24 cellular contexts compared by ENCODE assay signal in genomic region chr9:88358743-88359142, GRCh38. TPM values are rescaled to one million over a fixed set of nuclear protein-coding genes. Genes with fewer than 3 reads are reported as not detected.
DNase-seq lines count a peak whose midpoint lies in the region; ATAC-seq and TF ChIP-seq lines count a peak whose summit lies in the region.
"Had no signal": no experiment of that assay in that cellular context is flagged by ENCODE, and none has a peak within 500 bp of the region (broad histone marks: within the 10 kb centered on the region; RNA-seq: fewer than 3 reads in every experiment).

No MANE protein-coding gene starts in this region.

- no peak overlapping the region for H3K4me3 ChIP-seq in WERI-Rb-1 (ENCODE audit: low read depth, low read length)
- H3K4me3 ChIP-seq: BLaER1, GM12878 had no signal

- no peak overlapping the region for H3K27ac ChIP-seq in WERI-Rb-1
- H3K27ac ChIP-seq: BLaER1 had no signal

- ATAC-seq in natural killer cell treated with Interleukin-12 subunit alpha and Interleukin-12 subunit beta and Interleukin-15 and Interleukin-18, amount 100 ng/mL, for 72 hours: no peak
- ATAC-seq: GM12878 had no signal

- H3K4me3 Mint-ChIP-seq in immature natural killer cell: peak overlapping the region; percentile 2 to 61 (median 36)
- no peak overlapping the region for H3K4me3 Mint-ChIP-seq in natural killer cell treated with Interleukin-12 subunit alpha and Interleukin-12 subunit beta and Interleukin-15 and Interleukin-18, amount 100 ng/mL, for 72 hours
- H3K4me3 Mint-ChIP-seq: CD14-positive monocyte; CD4-positive, alpha-beta memory T cell; CD4-positive, CD25-positive, alpha-beta regulatory T cell; CD8-positive, alpha-beta memory T cell had no signal

- H3K9me3 Mint-ChIP-seq in immature natural killer cell: peaks cover 0 to 13% (median 10%) of the 10 kb centered on the region in 6 donors
- no peaks in the 10 kb centered on the region for H3K9me3 Mint-ChIP-seq in natural killer cell treated with Interleukin-12 subunit alpha and Interleukin-12 subunit beta and Interleukin-15 and Interleukin-18, amount 100 ng/mL, for 72 hours

- no peaks in the 10 kb centered on the region for H3K27me3 ChIP-seq in WERI-Rb-1 (ENCODE audit: insufficient read depth, low read depth, severe bottlenecking)
- H3K27me3 ChIP-seq: BE2C, BLaER1 had no signal

- H3K4me1 Mint-ChIP-seq in immature natural killer cell: peaks cover 24 to 30% of the 10 kb centered on the region in 2 donors
- peaks cover 8 to 15% of the 10 kb centered on the region in 2 donors for H3K4me1 Mint-ChIP-seq in natural killer cell treated with Interleukin-12 subunit alpha and Interleukin-12 subunit beta and Interleukin-15 and Interleukin-18, amount 100 ng/mL, for 72 hours (ENCODE audit: low read depth in 2 of 2)
- H3K4me1 Mint-ChIP-seq: CD14-positive monocyte; CD4-positive, alpha-beta memory T cell; CD4-positive, CD25-positive, alpha-beta regulatory T cell; CD8-positive, alpha-beta memory T cell had no signal

- H3K36me3 ChIP-seq in WERI-Rb-1: no peaks in the 10 kb centered on the region
- H3K36me3 ChIP-seq: BE2C, BLaER1 had no signal

- no peak for TF ChIP-seq CTCF in WERI-Rb-1 (IDR thresholded peaks at IDR 0.05; ENCODE audit: low read depth, low read length)

- H3K27ac Mint-ChIP-seq in immature natural killer cell: peak overlapping the region in 2 of 6 donors; percentile 32 to 55
- peak overlapping the region; percentile 8 to 24 for H3K27ac Mint-ChIP-seq in natural killer cell treated with Interleukin-12 subunit alpha and Interleukin-12 subunit beta and Interleukin-15 and Interleukin-18, amount 100 ng/mL, for 72 hours
- H3K27ac Mint-ChIP-seq: CD14-positive monocyte; CD4-positive, alpha-beta memory T cell; CD4-positive, CD25-positive, alpha-beta regulatory T cell; CD8-positive, alpha-beta memory T cell had no signal

- peaks cover 0 to 10% (median 5%) of the 10 kb centered on the region in 3 donors for H3K27me3 Mint-ChIP-seq in immature natural killer cell (ENCODE audit: low read depth in 3 of 3)
- H3K27me3 Mint-ChIP-seq in natural killer cell treated with Interleukin-12 subunit alpha and Interleukin-12 subunit beta and Interleukin-15 and Interleukin-18, amount 100 ng/mL, for 72 hours: peaks cover 0 to 6% of the 10 kb centered on the region in 2 donors

- H3K36me3 Mint-ChIP-seq in immature natural killer cell: peaks cover 0 to 6% (median 4%) of the 10 kb centered on the region in 3 donors
- no peaks in the 10 kb centered on the region for H3K36me3 Mint-ChIP-seq in natural killer cell treated with Interleukin-12 subunit alpha and Interleukin-12 subunit beta and Interleukin-15 and Interleukin-18, amount 100 ng/mL, for 72 hours
- H3K36me3 Mint-ChIP-seq: CD14-positive monocyte; CD4-positive, alpha-beta memory T cell; CD4-positive, CD25-positive, alpha-beta regulatory T cell had no signal

- peak; percentile 17 for DNase-seq in activated effector memory CD4-positive, alpha-beta T cell treated with anti-CD3 and anti-CD28 coated beads, Interleukin-2, amount 50 U/mL, for 16 hours
- DNase-seq in activated effector memory CD4-positive, alpha-beta T cell treated with Interleukin-2 at 50 U/mL for 16 hours: no peak
- DNase-seq in immature natural killer cell (no peak), WERI-Rb-1 (no peak)
- DNase-seq in natural killer cell treated with Interleukin-12 subunit alpha and Interleukin-12 subunit beta and Interleukin-15 and Interleukin-18, amount 100 ng/mL, for 72 hours (ENCODE audit: low spot score): no peak
- DNase-seq in activated CD8-positive, alpha-beta memory T cell treated with anti-CD3 and anti-CD28 coated beads for 24 hours: no peak
- DNase-seq: 8988T; ACHN; BE2C; C1 segment of cervical spinal cord; CD4-positive, alpha-beta memory T cell; CD4-positive, CD25-positive, alpha-beta regulatory T cell; CD8-positive, alpha-beta memory T cell; COR-L47; DMS 273 treated with DMSO at 0.1 percent for 48 hours; DMS153; DMS53; DMS79; DND-41; EL; GDM1 had no signal

- no peaks in the 10 kb centered on the region for H3K9me3 ChIP-seq in WERI-Rb-1 (ENCODE audit: severe bottlenecking)
- H3K9me3 ChIP-seq: BE2C had no signal

RNA-seq across cellular contexts. Expression of gene SPIN1, which starts 29.5 kb away (rescaled TPM):
- 10 to 100 TPM; 24.5 to 49.1 (median 35.1) TPM for polyA plus RNA-seq in immature natural killer cell
- total RNA-seq in natural killer cell treated with Interleukin-12 subunit alpha and Interleukin-12 subunit beta and Interleukin-15 and Interleukin-18, amount 100 ng/mL, for 72 hours: 10 to 100 TPM; 18.6 to 27.8 TPM
